15 cellular contexts compared by ENCODE assay signal in genomic region chr3:23633261-23633960, GRCh38.
"Had no signal": no experiment of that assay in that cellular context is flagged by ENCODE, and none has a peak within 500 bp of the region (broad histone marks: within the 10 kb centered on the region; RNA-seq: fewer than 3 reads in every experiment).

No MANE protein-coding gene starts in this region.

- DNase-seq: activated CD4-positive, alpha-beta T cell treated with anti-CD3 and anti-CD28 coated beads, Interleukin-2, amount 50 U/mL, for 1 hour; activated naive CD4-positive, alpha-beta T cell; activated naive CD8-positive, alpha-beta T cell treated with anti-CD3 and anti-CD28 coated beads, Interleukin-2, amount 10 ng/mL, durations not matched to agents 7 days and 5 days; cortex of kidney; effector CD8-positive, alpha-beta T cell; left lung; mesenchymal stem cell; stimulated activated CD4-positive, alpha-beta T cell treated with anti-CD3 and anti-CD28 coated beads, Interleukin-2, amount 100 ng/mL, for 24 hours; stomach; T-cell; T-helper 9 cell; thyroid gland had no signal

- ATAC-seq: gastroesophageal sphincter; left lung; natural killer cell treated with Interleukin-12 subunit alpha and Interleukin-12 subunit beta and Interleukin-15 and Interleukin-18, amount 100 ng/mL, for 72 hours; T-cell had no signal

- FAIRE-seq: keratinocyte had no signal
